Comparison of ENCODE assay signal across 9 cellular contexts in the genomic region with DNA sequence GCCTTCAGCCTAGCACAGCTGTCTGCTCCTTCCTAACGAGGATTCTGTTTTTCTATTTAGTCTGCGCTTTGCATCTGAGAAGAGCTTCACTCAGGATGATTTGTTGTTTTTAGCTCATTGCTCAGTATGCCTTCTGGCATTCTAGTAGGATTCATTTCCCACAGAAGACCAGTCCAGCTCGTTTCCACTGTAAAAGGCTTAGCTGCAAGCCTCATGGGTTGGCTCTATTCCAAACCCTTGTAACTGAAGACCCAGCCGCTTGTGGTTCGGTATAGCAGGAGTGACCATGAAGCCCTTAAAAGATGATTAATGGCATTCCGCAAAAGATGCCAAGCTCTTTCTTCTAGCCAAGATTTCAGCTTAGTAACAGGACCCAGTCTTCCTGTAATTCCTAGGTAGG. TPM values are rescaled to one million over a fixed set of nuclear protein-coding genes. Genes with fewer than 3 reads are reported as not detected.
DNase-seq lines count a peak whose midpoint lies in the region; ATAC-seq and TF ChIP-seq lines count a peak whose summit lies in the region.
"Had no signal": no experiment of that assay in that cellular context is flagged by ENCODE, and none has a peak within 500 bp of the region (broad histone marks: within the 10 kb centered on the region; RNA-seq: fewer than 3 reads in every experiment).

No MANE protein-coding gene starts in this region.

- H3K9ac ChIP-seq in adipocyte (ENCODE audit: low read length), result no peak overlapping the region

- H3K9me3 ChIP-seq in adipocyte (ENCODE audit: control insufficient read depth, low read length), result no peaks in the 10 kb centered on the region

- no peak for TF ChIP-seq CTCF in BJ (IDR thresholded peaks at IDR 0.05; ENCODE audit: insufficient read depth, low read depth, low read length)

- H3K4me1 ChIP-seq in adipocyte (ENCODE audit: control insufficient read depth, insufficient read depth, low read length), result peaks cover 9% of the 10 kb centered on the region

- ATAC-seq in HG03378 (IDR thresholded peaks at IDR 0.05; ENCODE audit: unreplicated experiment), result no peak

- POLR2A ChIA-PET in BJ (lab: Charles Lee), result no interaction called here

- CTCF ChIA-PET in BJ (lab: Yijun Ruan, JAX), result interaction anchor here (0.5 to 6.1 kb wide), 6 partner anchors 10 to 828 kb away, joined by 3 to 44 read pairs (median 4); no protein-coding TSS in a partner anchor

- H3K36me3 ChIP-seq in BJ (ENCODE audit: control insufficient read depth, insufficient read depth, low read length) (no peaks in the 10 kb centered on the region), adipocyte (ENCODE audit: control insufficient read depth, insufficient read depth, low read length, severe bottlenecking) (no peaks in the 10 kb centered on the region)

- H3K27me3 ChIP-seq in BJ (ENCODE audit: control insufficient read depth, insufficient read depth, low read length) (peaks cover 6% of the 10 kb centered on the region), adipocyte (replicated peaks; ENCODE audit: control insufficient read depth, insufficient read depth, low read length) (peaks cover 27% of the 10 kb centered on the region)

- H3K4me3 ChIP-seq in BJ (ENCODE audit: low read depth, low read length) (no peak overlapping the region), adipocyte (ENCODE audit: low read length) (no peak overlapping the region)

- peak; percentile 85 for DNase-seq in BJ (ENCODE audit: low read depth)
- peak; percentile 67 to 95 (median 92) for DNase-seq in NCI-H1417 (lab: John Stamatoyannopoulos, UW)
- DNase-seq in adipocyte (ENCODE audit: low read depth), result peak; percentile 79
- DNase-seq in iris pigment epithelial cell (ENCODE audit: low read depth), result peak; percentile 96
- DNase-seq in cortex of kidney (lab: John Stamatoyannopoulos, UW), result no peak
- no peak for DNase-seq in NCI-H2107 (lab: John Stamatoyannopoulos, UW)
- DNase-seq in NCI-H146 (lab: John Stamatoyannopoulos, UW), result no peak

RNA-seq across cellular contexts. Expression of a gene that starts 7.2 kb away (rescaled TPM):
- polyA plus RNA-seq in BJ (2011; rRNA removed), result not detected in 2 replicates
- not detected in 2 replicates for polyA minus RNA-seq in BJ (2011; rRNA and poly(A)+ RNA removed)
- polyA plus RNA-seq: IgD-negative memory B cell had no signal

Comparison
In these comparisons a context has a peak if more than half of its experiments do, and no peak if none do; other contexts are left out.
1. DNase-seq: peak in BJ (single experiment), NCI-H1417 (3 of 3), adipocyte (single experiment) and iris pigment epithelial cell (single experiment); none in cortex of kidney (single experiment), NCI-H2107 (single experiment) and NCI-H146 (single experiment).